ENCODE assay signal across 25 cellular contexts in genomic region chr13:79349011-79349410, GRCh38. TPM values are rescaled to one million over a fixed set of nuclear protein-coding genes. Genes with fewer than 3 reads are reported as not detected.
DNase-seq lines count a peak whose midpoint lies in the region; ATAC-seq, FAIRE-seq and TF ChIP-seq lines count a peak whose summit lies in the region.
"Had no signal": no experiment of that assay in that cellular context is flagged by ENCODE, and none has a peak within 500 bp of the region (broad histone marks: within the 10 kb centered on the region; RNA-seq: fewer than 3 reads in every experiment).

No MANE protein-coding gene starts in this region.

- no TSS peak for BruUV-seq in IMR-90 (replicated peaks; lab: Mats Ljungman, UMichigan)

- H3K4me1 ChIP-seq in IMR-90 (ENCODE audit: control insufficient read depth, insufficient read depth, low read length) (0 out of 2 replicates have a peak, but pooled peaks cover 2% of the 10 kb centered on the region), astrocyte (ENCODE audit: insufficient read depth, low read length) (no peaks in the 10 kb centered on the region), mucosa of descending colon (ENCODE audit: low read depth) (no peaks in the 10 kb centered on the region)
- H3K4me1 ChIP-seq: BE2C had no signal

- no peak overlapping the region for H3K56ac ChIP-seq in IMR-90 (ENCODE audit: extremely low read depth, insufficient read depth, low read length)

- H2BK20ac ChIP-seq in IMR-90 (ENCODE audit: low read depth, low read length): no peak overlapping the region

- no peak overlapping the region for H4K8ac ChIP-seq in IMR-90 (ENCODE audit: low read depth in 2 of 2, low read length in 2 of 2)

- H3K36me3 Mint-ChIP-seq in astrocyte (ENCODE audit: low read depth, unreplicated experiment): peaks cover 4% of the 10 kb centered on the region

- peaks cover 8% of the 10 kb centered on the region for H3K36me3 ChIP-seq in IMR-90 (ENCODE audit: control insufficient read depth, insufficient read depth, low read length)
- peaks cover 14% of the 10 kb centered on the region for H3K36me3 ChIP-seq in astrocyte (ENCODE audit: insufficient read depth, low read length)
- H3K36me3 ChIP-seq in mucosa of descending colon (ENCODE audit: low read depth): peaks cover 2% of the 10 kb centered on the region

- TF ChIP-seq RAD21 in IMR-90 (IDR thresholded peaks at IDR 0.05; ENCODE audit: low read length): no peak

- no peak overlapping the region for H3K14ac ChIP-seq in IMR-90 (replicated peaks; ENCODE audit: low read depth, low read length)

- H3K4me2 ChIP-seq in IMR-90 (ENCODE audit: low read depth, low read length): no peak overlapping the region
- no peak overlapping the region for H3K4me2 ChIP-seq in astrocyte (ENCODE audit: low read length)

- no peak overlapping the region for H2BK5ac ChIP-seq in IMR-90 (ENCODE audit: low read depth, low read length, poor library complexity, severe bottlenecking)

- H2AFZ ChIP-seq in IMR-90 (replicated peaks; ENCODE audit: low read length, poor library complexity) (no peak overlapping the region), astrocyte (ENCODE audit: low read depth, low read length) (no peak overlapping the region)

- ATAC-seq in IMR-90 (ENCODE audit: low read depth) (no peak), mucosa of descending colon (no peak)

- H3K9me1 ChIP-seq in IMR-90 (ENCODE audit: insufficient read depth, low read length): no peaks in the 10 kb centered on the region

- peak; percentile 16 for DNase-seq in EL
- peak; percentile 13 for DNase-seq in IMR-90
- DNase-seq in astrocyte (ENCODE audit: low read depth): peak; percentile 64
- peak; percentile 16 for DNase-seq in fibroblast of villous mesenchyme (ENCODE audit: low read depth)
- DNase-seq in activated CD4-positive, alpha-beta T cell treated with anti-CD3 and anti-CD28 coated beads, Interleukin-2, amount 50 U/mL, for 4 hours: no peak
- no peak for DNase-seq in cerebellar cortex (ENCODE audit: low spot score)
- no peak for DNase-seq in mucosa of descending colon
- no peak for DNase-seq in NCI-H2227 (lab: John Stamatoyannopoulos, UW; ENCODE audit: unreplicated experiment)
- DNase-seq: BE2C; CD4-positive, CD25-positive, alpha-beta regulatory T cell; COR-L47; DMS 273 treated with DMSO at 0.1 percent for 48 hours; Kasumi-1; MG63; NCI-H1417; NCI-H187; NCI-H2107; NCI-H2227 treated with DMSO at 0.1 percent for 48 hours; NCI-H510A treated with DMSO at 0.1 percent for 48 hours; NCI-H82; OCI-M1; Right ventricle myocardium superior had no signal

- H3K4me1 Mint-ChIP-seq in astrocyte (ENCODE audit: low read depth, unreplicated experiment): peaks cover 35% of the 10 kb centered on the region

- POLR2A ChIA-PET in IMR-90 (lab: Charles Lee; ENCODE audit: unreplicated experiment): no interaction called here

- H4K5ac ChIP-seq in IMR-90 (ENCODE audit: low read depth, low read length): no peak overlapping the region

- H2AK9ac ChIP-seq in IMR-90 (replicated peaks; ENCODE audit: low read depth, low read length, poor library complexity): no peak overlapping the region

- H3K9me3 ChIP-seq in IMR-90 (ENCODE audit: control insufficient read depth, insufficient read depth, low read length) (no peaks in the 10 kb centered on the region), astrocyte (ENCODE audit: insufficient read depth, low read depth, low read length) (no peaks in the 10 kb centered on the region), mucosa of descending colon (no peaks in the 10 kb centered on the region)
- H3K9me3 ChIP-seq: BE2C, MG63 had no signal

- H3K18ac ChIP-seq in IMR-90 (ENCODE audit: low read depth, low read length): no peak overlapping the region

- H3K27ac ChIP-seq in IMR-90 (ENCODE audit: insufficient read depth, low read length) (no peak overlapping the region), astrocyte (ENCODE audit: low read depth, low read length) (no peak overlapping the region)

- H4K20me1 ChIP-seq in IMR-90 (ENCODE audit: insufficient read depth, low read length): peaks cover 4% of the 10 kb centered on the region; the same call in 1 of the 2 replicates
- H4K20me1 ChIP-seq in astrocyte (ENCODE audit: insufficient read depth, low read length): peaks cover 6% of the 10 kb centered on the region

- no peak overlapping the region for H2BK15ac ChIP-seq in IMR-90 (ENCODE audit: low read depth, low read length)

- intact Hi-C loops in IMR-90 (cut with micrococcal nuclease): no loop called here
- intact Hi-C loops in mucosa of descending colon (cut with DNase I, micrococcal nuclease): no loop called here

- no CpG with 5 or more reads among the region's 3 CpGs for WGBS in IMR-90 (ENCODE audit: extremely low coverage in 2 of 2, insufficient read length in 1 of 2), 2 experiments

- H3K4ac ChIP-seq in IMR-90 (ENCODE audit: low read depth, low read length): no peak overlapping the region

- TF ChIP-seq POLR2A in IMR-90 (IDR thresholded peaks at IDR 0.05; ENCODE audit: low read depth, low read length): no peak

- H2BK120ac ChIP-seq in IMR-90 (ENCODE audit: low read depth, low read length): no peak overlapping the region

- H4K91ac ChIP-seq in IMR-90 (ENCODE audit: insufficient read depth, low read depth, low read length): no peak overlapping the region

- no peaks in the 10 kb centered on the region for H3K9me3 Mint-ChIP-seq in astrocyte (ENCODE audit: unreplicated experiment)
- H3K9me3 Mint-ChIP-seq: CD4-positive, CD25-positive, alpha-beta regulatory T cell had no signal

- no peak overlapping the region for H3K27ac Mint-ChIP-seq in astrocyte (ENCODE audit: unreplicated experiment)

- dilution Hi-C loops in IMR-90 (cut with HindIII; ENCODE audit: low sequenced_read_pairs, unreplicated experiment): no loop called here

- no peaks in the 10 kb centered on the region for H3K79me2 ChIP-seq in astrocyte (ENCODE audit: insufficient read depth, low read length)

- TF ChIP-seq CTCF in IMR-90 (conservative IDR thresholded peaks at IDR 0.05; ENCODE audit: low read depth, low read length): no peak
- no peak for TF ChIP-seq CTCF in astrocyte (IDR thresholded peaks at IDR 0.05; ENCODE audit: insufficient read depth, low read depth, low read length)
- no peak for TF ChIP-seq CTCF in fibroblast of villous mesenchyme (IDR thresholded peaks at IDR 0.05; ENCODE audit: insufficient read depth, low read depth, low read length)
- TF ChIP-seq CTCF in mucosa of descending colon (IDR thresholded peaks at IDR 0.05): no peak

- no peak overlapping the region for H3K23ac ChIP-seq in IMR-90 (ENCODE audit: low read depth, low read length)

- peaks cover 8 to 9% of the 10 kb centered on the region in 2 experiments; a peak in 3 of 4 replicates for H3K79me1 ChIP-seq in IMR-90 (ENCODE audit: low read depth in 1 of 2, low read length in 2 of 2)

- H3K9ac ChIP-seq in IMR-90 (ENCODE audit: low read depth, low read length) (no peak overlapping the region), astrocyte (ENCODE audit: low read length) (no peak overlapping the region)

- H3K27me3 ChIP-seq in IMR-90 (ENCODE audit: control insufficient read depth, insufficient read depth, low read length) (no peaks in the 10 kb centered on the region), astrocyte (ENCODE audit: insufficient read depth, low read length) (no peaks in the 10 kb centered on the region)
- H3K27me3 ChIP-seq: BE2C, MG63 had no signal

- H3K4me3 Mint-ChIP-seq in astrocyte (ENCODE audit: unreplicated experiment): no peak overlapping the region
- H3K4me3 Mint-ChIP-seq: CD4-positive, CD25-positive, alpha-beta regulatory T cell had no signal

- H3K4me3 ChIP-seq in IMR-90 (ENCODE audit: insufficient read depth, low read depth, low read length): no peak overlapping the region
- H3K4me3 ChIP-seq in astrocyte (ENCODE audit: insufficient read depth, low read depth, low read length): no peak overlapping the region
- no peak overlapping the region for H3K4me3 ChIP-seq in fibroblast of villous mesenchyme (ENCODE audit: low read depth, low read length)
- no peak overlapping the region for H3K4me3 ChIP-seq in mucosa of descending colon
- H3K4me3 ChIP-seq: MG63 had no signal

- in situ Hi-C loops in IMR-90 (cut with MboI; ENCODE audit: low sequenced_read_pairs): no loop called here

- H3K27me3 Mint-ChIP-seq in astrocyte (ENCODE audit: low read depth, unreplicated experiment): no peaks in the 10 kb centered on the region
- H3K27me3 Mint-ChIP-seq: CD4-positive, CD25-positive, alpha-beta regulatory T cell had no signal

- no peak for FAIRE-seq in astrocyte (lab: Jason Lieb, UNC)
- FAIRE-seq: GM12891, GM18507, H1 had no signal

- H2AK5ac ChIP-seq in IMR-90 (ENCODE audit: low read depth, low read length): no peak overlapping the region

- CTCF ChIA-PET in IMR-90 (lab: Yijun Ruan, JAX): interaction anchor here (0.6 to 0.8 kb wide), 4 partner anchors 9 to 1365 kb away, joined by 3 to 5 read pairs (median 4); no protein-coding TSS in a partner anchor

TF ChIP-seq in IMR-90, 13 proteins besides CTCF, POLR2A, EP300 and RAD21 (continues in another document):
- TF ChIP-seq RFX5 (IDR thresholded peaks at IDR 0.05; ENCODE audit: low read depth, low read length) (no peak), MAZ (IDR thresholded peaks at IDR 0.05; ENCODE audit: borderline replicate concordance, low read depth, low read length) (no peak), MAFK (IDR thresholded peaks at IDR 0.05; ENCODE audit: low read depth, low read length) (no peak), BHLHE40 (IDR thresholded peaks at IDR 0.05; ENCODE audit: low read depth, low read length) (no peak), MXI1 (IDR thresholded peaks at IDR 0.05; ENCODE audit: borderline replicate concordance, low read depth, low read length) (no peak), RCOR1 (IDR thresholded peaks at IDR 0.05; ENCODE audit: insufficient replicate concordance, low read length) (no peak), CHD1 (IDR thresholded peaks at IDR 0.05; ENCODE audit: low read depth, low read length) (no peak), CEBPB (IDR thresholded peaks at IDR 0.05; ENCODE audit: low read depth, low read length) (no peak), SMC3 (IDR thresholded peaks at IDR 0.05; ENCODE audit: low read depth, low read length) (no peak), FOS (IDR thresholded peaks at IDR 0.05; ENCODE audit: low read depth, low read length) (no peak)
- TF ChIP-seq, protein P1, sequence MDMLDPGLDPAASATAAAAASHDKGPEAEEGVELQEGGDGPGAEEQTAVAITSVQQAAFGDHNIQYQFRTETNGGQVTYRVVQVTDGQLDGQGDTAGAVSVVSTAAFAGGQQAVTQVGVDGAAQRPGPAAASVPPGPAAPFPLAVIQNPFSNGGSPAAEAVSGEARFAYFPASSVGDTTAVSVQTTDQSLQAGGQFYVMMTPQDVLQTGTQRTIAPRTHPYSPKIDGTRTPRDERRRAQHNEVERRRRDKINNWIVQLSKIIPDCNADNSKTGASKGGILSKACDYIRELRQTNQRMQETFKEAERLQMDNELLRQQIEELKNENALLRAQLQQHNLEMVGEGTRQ (IDR thresholded peaks at IDR 0.05; ENCODE audit: low read depth, low read length): no peak

RNA-seq across cellular contexts. Expression of gene RBM26, which starts 57.0 kb away (rescaled TPM):
- total RNA-seq in IMR-90 (2012; rRNA removed) (17.6 and 26.1 TPM in 2 replicates), astrocyte (38.5 and 42.6 TPM in 2 replicates), fibroblast of villous mesenchyme (35.1 and 50.5 TPM in 2 replicates), mucosa of descending colon (10 to 100 TPM; 34.0 to 42.8 (median 35.6) TPM)
- polyA plus RNA-seq in IMR-90 (2012; rRNA removed): 16.4 and 18.1 TPM in 2 replicates
- polyA plus RNA-seq in IMR-90 (2012; cell fraction: cytosol; rRNA removed): 3.7 and 5.6 TPM in 2 replicates
- 11.8 and 59.3 TPM in 2 replicates for polyA plus RNA-seq in IMR-90 (2012; cell fraction: nucleus; rRNA removed; ENCODE audit: low replicate concordance)

Comparison
In these comparisons a context has a peak if more than half of its experiments do, and no peak if none do; other contexts are left out.
1. DNase-seq: peak in EL (single experiment), IMR-90 (single experiment), astrocyte (single experiment) and fibroblast of villous mesenchyme (single experiment); none in activated CD4-positive, alpha-beta T cell treated with anti-CD3 and anti-CD28 coated beads, Interleukin-2, amount 50 U/mL, for 4 hours (0 of 2), cerebellar cortex (single experiment), mucosa of descending colon (0 of 3) and NCI-H2227 (single experiment).